1 cellular context compared by ENCODE assay signal in genomic region chr2:241677392-241677791, GRCh38.
TF ChIP-seq lines count a peak whose summit lies in the region.

No MANE protein-coding gene starts in this region.

TF ChIP-seq in GM12878, 131 proteins besides CTCF, POLR2A, EP300 and RAD21:
- TF ChIP-seq SMC3 (IDR thresholded peaks at IDR 0.05; ENCODE audit: borderline replicate concordance, low read length) = no peak
- TF ChIP-seq NRF1 (conservative IDR thresholded peaks at IDR 0.05; ENCODE audit: low read depth, low read length) = no peak
- TF ChIP-seq ASH2L (IDR thresholded peaks at IDR 0.05; ENCODE audit: borderline replicate concordance, low read depth) = no peak
- no peak for TF ChIP-seq PML (IDR thresholded peaks at IDR 0.05; ENCODE audit: low read length)
- no peak for TF ChIP-seq RUNX3 (IDR thresholded peaks at IDR 0.05; ENCODE audit: low read length)
- TF ChIP-seq CBX3 (IDR thresholded peaks at IDR 0.05; ENCODE audit: borderline replicate concordance, low read depth) = no peak
- TF ChIP-seq REST (IDR thresholded peaks at IDR 0.05; ENCODE audit: low read depth, low read length) = no peak
- no peak for TF ChIP-seq FOXK2 (IDR thresholded peaks at IDR 0.05)
- TF ChIP-seq CREB1 (IDR thresholded peaks at IDR 0.05; ENCODE audit: low read depth) = no peak
